Comparison of ENCODE assay signal across 13 cellular contexts in the genomic region with DNA sequence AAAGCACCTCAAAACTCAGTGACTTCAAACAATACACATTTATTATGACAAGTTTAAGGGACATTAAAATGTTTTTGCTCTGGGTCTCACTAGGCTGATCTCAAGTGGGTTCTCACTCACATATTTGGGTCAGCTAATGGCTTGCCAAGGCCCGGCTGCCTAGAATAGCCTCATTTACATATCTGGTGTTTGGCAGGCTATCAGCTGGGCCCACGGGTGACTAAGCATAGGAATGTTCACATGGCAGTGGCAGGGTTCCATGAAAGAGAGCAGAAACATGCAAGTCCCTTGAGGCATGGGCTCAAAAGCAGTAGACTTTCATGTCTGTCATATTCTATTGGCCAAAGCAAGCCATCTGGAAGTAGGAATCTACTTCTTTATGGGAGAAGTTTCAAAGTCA.
DNase-seq lines count a peak whose midpoint lies in the region; ATAC-seq and TF ChIP-seq lines count a peak whose summit lies in the region.
"Had no signal": no experiment of that assay in that cellular context is flagged by ENCODE, and none has a peak within 500 bp of the region (broad histone marks: within the 10 kb centered on the region; RNA-seq: fewer than 3 reads in every experiment).

No MANE protein-coding gene starts in this region.

- H3K9me3 ChIP-seq in SU-DHL-6 (ENCODE audit: insufficient read depth, low read length) = no peaks in the 10 kb centered on the region
- H3K9me3 ChIP-seq in osteoblast (ENCODE audit: low read depth, low read length) = no peaks in the 10 kb centered on the region
- H3K9me3 ChIP-seq: suprapubic skin had no signal

- H3K36me3 ChIP-seq in SU-DHL-6 (ENCODE audit: low read length) (no peaks in the 10 kb centered on the region), osteoblast (ENCODE audit: insufficient read depth, low read length) (no peaks in the 10 kb centered on the region)
- H3K36me3 ChIP-seq: suprapubic skin had no signal

- TF ChIP-seq CTCF in SU-DHL-6 (IDR thresholded peaks at IDR 0.05; ENCODE audit: insufficient read depth, low read length, poor library complexity, severe bottlenecking) = no peak
- TF ChIP-seq CTCF in osteoblast (IDR thresholded peaks at IDR 0.05; ENCODE audit: extremely low read depth, low read depth, low read length) = no peak

- H3K36me3 Mint-ChIP-seq in activated CD4-positive, alpha-beta T cell treated with anti-CD3 and anti-CD28 coated beads for 36 hours (ENCODE audit: low read depth) = no peaks in the 10 kb centered on the region
- H3K36me3 Mint-ChIP-seq: CD4-positive, alpha-beta memory T cell; memory B cell had no signal

- H3K4me1 Mint-ChIP-seq in activated CD4-positive, alpha-beta T cell treated with anti-CD3 and anti-CD28 coated beads for 36 hours = no peaks in the 10 kb centered on the region
- H3K4me1 Mint-ChIP-seq: CD4-positive, alpha-beta memory T cell; memory B cell had no signal

- no peak overlapping the region for H3K27ac Mint-ChIP-seq in activated CD4-positive, alpha-beta T cell treated with anti-CD3 and anti-CD28 coated beads for 36 hours
- H3K27ac Mint-ChIP-seq: CD4-positive, alpha-beta memory T cell; memory B cell had no signal

- ATAC-seq in HG02759 (IDR thresholded peaks at IDR 0.05; ENCODE audit: unreplicated experiment) = no peak
- no peak for ATAC-seq in activated CD4-positive, alpha-beta T cell treated with anti-CD3 and anti-CD28 coated beads for 36 hours

- no peak overlapping the region for H3K4me2 ChIP-seq in SU-DHL-6 (ENCODE audit: low read depth, low read length, poor library complexity, severe bottlenecking)
- no peak overlapping the region for H3K4me2 ChIP-seq in osteoblast (ENCODE audit: insufficient read depth, low read length)

- no peaks in the 10 kb centered on the region for H3K4me1 ChIP-seq in osteoblast (ENCODE audit: insufficient read depth, low read length)

- H3K27me3 ChIP-seq in SU-DHL-6 (ENCODE audit: low read length) (no peaks in the 10 kb centered on the region), osteoblast (ENCODE audit: insufficient read depth, low read length) (no peaks in the 10 kb centered on the region)
- H3K27me3 ChIP-seq: suprapubic skin had no signal

- H4K20me1 ChIP-seq in SU-DHL-6 (ENCODE audit: low read depth, low read length) (no peaks in the 10 kb centered on the region), osteoblast (ENCODE audit: insufficient read depth, low read length) (no peaks in the 10 kb centered on the region)

- no peaks in the 10 kb centered on the region for H3K79me2 ChIP-seq in SU-DHL-6 (ENCODE audit: insufficient read depth, low read length)
- no peaks in the 10 kb centered on the region for H3K79me2 ChIP-seq in osteoblast (ENCODE audit: insufficient read depth, low read length)

- no peaks in the 10 kb centered on the region for H3K9me3 Mint-ChIP-seq in activated CD4-positive, alpha-beta T cell treated with anti-CD3 and anti-CD28 coated beads for 36 hours (ENCODE audit: low read depth)
- H3K9me3 Mint-ChIP-seq: memory B cell had no signal

- no peaks in the 10 kb centered on the region for H3F3A ChIP-seq in SU-DHL-6 (ENCODE audit: insufficient read depth)

- no peaks in the 10 kb centered on the region for H3K27me3 Mint-ChIP-seq in activated CD4-positive, alpha-beta T cell treated with anti-CD3 and anti-CD28 coated beads for 36 hours
- H3K27me3 Mint-ChIP-seq: CD4-positive, alpha-beta memory T cell; memory B cell had no signal

- peak; percentile 13 for DNase-seq in Caki2 (ENCODE audit: low read depth)
- peak; percentile 20 for DNase-seq in fibroblast of the conjunctiva (ENCODE audit: low read depth)
- peak; percentile 25 for DNase-seq in osteoblast (ENCODE audit: insufficient read length, low spot score, missing footprints)
- no peak for DNase-seq in NCI-H187 treated with DMSO at 0.1 percent for 48 hours (lab: John Stamatoyannopoulos, UW)
- no peak for DNase-seq in activated CD4-positive, alpha-beta T cell treated with anti-CD3 and anti-CD28 coated beads for 36 hours
- DNase-seq in NCI-H748 treated with DMSO at 0.1 percent for 48 hours (lab: John Stamatoyannopoulos, UW) = no peak
- DNase-seq: CD4-positive, alpha-beta memory T cell; NCI-H774; T-helper 9 cell had no signal

- POLR2A ChIA-PET in activated CD4-positive, alpha-beta T cell treated with anti-CD3 and anti-CD28 coated beads for 36 hours (lab: Charles Lee) = no interaction called here

- in situ Hi-C loops in Caki2 (cut with HindIII; ENCODE audit: low pct_unique_long_range_greater_than_20kb, low sequenced_read_pairs) = no loop called here

- H2AFZ ChIP-seq in SU-DHL-6 (ENCODE audit: low read depth, low read length, severe bottlenecking) = peak overlapping the region; percentile 63
- no peak overlapping the region for H2AFZ ChIP-seq in osteoblast (ENCODE audit: low read length)

- intact Hi-C loops in activated CD4-positive, alpha-beta T cell treated with anti-CD3 and anti-CD28 coated beads for 36 hours (cut with DNase I, micrococcal nuclease) = no loop called here

- H3K4me3 ChIP-seq in SU-DHL-6 (ENCODE audit: insufficient read depth, low read length, poor library complexity, severe bottlenecking) (no peak overlapping the region), osteoblast (ENCODE audit: insufficient read depth, low read length) (no peak overlapping the region)
- H3K4me3 ChIP-seq: suprapubic skin had no signal

- H3K4me3 Mint-ChIP-seq in activated CD4-positive, alpha-beta T cell treated with anti-CD3 and anti-CD28 coated beads for 36 hours = no peak overlapping the region
- H3K4me3 Mint-ChIP-seq: CD4-positive, alpha-beta memory T cell; memory B cell had no signal

- CTCF ChIA-PET in activated CD4-positive, alpha-beta T cell treated with anti-CD3 and anti-CD28 coated beads for 36 hours (lab: Charles Lee) = no interaction called here

- H3K9ac ChIP-seq in SU-DHL-6 (ENCODE audit: low read length) = no peak overlapping the region

- H3K9me2 ChIP-seq in SU-DHL-6 (replicated peaks; ENCODE audit: insufficient read depth, low read length) = no peaks in the 10 kb centered on the region

- H3K27ac ChIP-seq in SU-DHL-6 (ENCODE audit: low read depth, low read length) (no peak overlapping the region), osteoblast (ENCODE audit: low read depth, low read length) (no peak overlapping the region)
- H3K27ac ChIP-seq: suprapubic skin had no signal

Comparison
In these comparisons a context has a peak if more than half of its experiments do, and no peak if none do; other contexts are left out.
1. DNase-seq: peak in Caki2 (single experiment), fibroblast of the conjunctiva (single experiment) and osteoblast (single experiment); none in NCI-H187 treated with DMSO at 0.1 percent for 48 hours (single experiment), activated CD4-positive, alpha-beta T cell treated with anti-CD3 and anti-CD28 coated beads for 36 hours (single experiment) and NCI-H748 treated with DMSO at 0.1 percent for 48 hours (single experiment).